In the genomic region with DNA sequence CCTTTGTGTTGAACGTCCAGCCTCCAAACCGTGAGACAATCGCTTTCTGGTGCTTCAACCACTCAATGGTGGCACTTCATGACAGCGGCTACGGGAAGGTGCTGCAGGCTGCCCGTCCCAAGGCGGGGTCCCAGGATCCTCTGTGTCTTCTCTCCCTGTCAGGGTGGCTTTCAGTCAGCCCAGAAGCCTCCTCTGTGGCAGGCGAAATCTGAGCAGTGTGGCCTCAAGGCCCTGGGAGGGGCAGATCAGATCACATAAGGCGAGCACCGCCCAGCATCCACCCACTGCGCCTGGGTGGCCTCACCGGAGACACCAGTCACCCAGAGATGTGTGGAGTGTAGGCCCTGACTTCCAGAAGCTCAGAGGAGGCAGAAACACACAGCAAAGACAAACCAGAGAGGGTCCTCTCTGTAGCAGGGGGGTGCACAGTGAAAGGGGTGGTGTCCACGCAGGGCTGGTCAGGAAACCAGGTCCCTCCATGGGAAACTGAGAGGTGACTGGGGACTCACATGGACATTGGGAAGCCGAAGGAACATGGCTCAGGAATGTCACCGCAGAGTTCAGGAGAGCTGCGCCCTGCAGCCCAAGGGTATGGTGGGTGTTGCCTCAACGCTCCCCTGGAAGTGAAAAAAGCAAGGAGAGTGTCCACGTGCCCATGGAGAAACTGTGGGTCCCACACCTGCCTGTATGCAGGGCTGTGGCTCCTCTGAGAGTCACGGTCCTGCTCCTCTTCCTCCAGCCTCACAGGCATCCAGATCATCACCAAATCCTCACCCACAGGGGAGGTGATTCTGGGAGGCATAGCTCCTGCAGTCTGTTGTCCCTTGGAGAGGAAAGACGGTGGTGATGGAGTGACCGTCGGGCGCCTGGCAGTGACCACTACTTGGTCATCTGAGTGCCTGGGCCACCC, we compare ENCODE assay signal across 18 cellular contexts.
DNase-seq lines count a peak whose midpoint lies in the region; ATAC-seq and TF ChIP-seq lines count a peak whose summit lies in the region.
"Had no signal": no experiment of that assay in that cellular context is flagged by ENCODE, and none has a peak within 500 bp of the region (broad histone marks: within the 10 kb centered on the region; RNA-seq: fewer than 3 reads in every experiment).

No MANE protein-coding gene starts in this region.

- no peak for ATAC-seq in activated naive CD8-positive, alpha-beta T cell treated with anti-CD3 and anti-CD28 coated beads, Interleukin-2, amount 50 U/mL, for 24 hours
- ATAC-seq in GM18867 (IDR thresholded peaks at IDR 0.05; ENCODE audit: unreplicated experiment), result no peak
- ATAC-seq: GM23338, HepG2 had no signal

- TF ChIP-seq CTCF in osteocyte (IDR thresholded peaks at IDR 0.05) (no peak), WERI-Rb-1 (IDR thresholded peaks at IDR 0.05; ENCODE audit: low read depth, low read length) (no peak)

- H3K27me3 Mint-ChIP-seq in activated naive CD8-positive, alpha-beta T cell treated with anti-CD3 and anti-CD28 coated beads, Interleukin-2, amount 50 U/mL, for 24 hours, result no peaks in the 10 kb centered on the region
- no peaks in the 10 kb centered on the region for H3K27me3 Mint-ChIP-seq in activated naive CD8-positive, alpha-beta T cell treated with anti-CD3 and anti-CD28 coated beads for 36 hours
- H3K27me3 Mint-ChIP-seq in osteocyte (ENCODE audit: unreplicated experiment), result no peaks in the 10 kb centered on the region
- H3K27me3 Mint-ChIP-seq: CD8-positive, alpha-beta memory T cell had no signal

- H3K36me3 ChIP-seq in WERI-Rb-1, result no peaks in the 10 kb centered on the region
- H3K36me3 ChIP-seq: BE2C had no signal

- H3K36me3 Mint-ChIP-seq in activated naive CD8-positive, alpha-beta T cell treated with anti-CD3 and anti-CD28 coated beads, Interleukin-2, amount 50 U/mL, for 24 hours (ENCODE audit: low read depth), result no peaks in the 10 kb centered on the region
- H3K36me3 Mint-ChIP-seq in activated naive CD8-positive, alpha-beta T cell treated with anti-CD3 and anti-CD28 coated beads for 36 hours, result no peaks in the 10 kb centered on the region
- no peaks in the 10 kb centered on the region for H3K36me3 Mint-ChIP-seq in osteocyte (ENCODE audit: unreplicated experiment)
- H3K36me3 Mint-ChIP-seq: CD4-positive, CD25-positive, alpha-beta regulatory T cell; CD8-positive, alpha-beta memory T cell had no signal

- no peak overlapping the region for H3K27ac ChIP-seq in WERI-Rb-1

- peak overlapping the region; percentile 21 for H3K27ac Mint-ChIP-seq in activated naive CD8-positive, alpha-beta T cell treated with anti-CD3 and anti-CD28 coated beads, Interleukin-2, amount 50 U/mL, for 24 hours
- no peak overlapping the region for H3K27ac Mint-ChIP-seq in activated naive CD8-positive, alpha-beta T cell treated with anti-CD3 and anti-CD28 coated beads for 36 hours
- H3K27ac Mint-ChIP-seq in osteocyte (ENCODE audit: unreplicated experiment), result no peak overlapping the region
- H3K27ac Mint-ChIP-seq: GM23338, IgD-negative memory B cell had no signal

- no peaks in the 10 kb centered on the region for H3K9me3 ChIP-seq in WERI-Rb-1 (ENCODE audit: severe bottlenecking)

- intact Hi-C loops in cardiac septum (cut with DNase I), result no loop called here

- H3K4me3 ChIP-seq in WERI-Rb-1 (ENCODE audit: low read depth, low read length), result no peak overlapping the region
- H3K4me3 ChIP-seq: GM23338 had no signal

- no peak for DNase-seq in activated naive CD8-positive, alpha-beta T cell treated with anti-CD3 and anti-CD28 coated beads, Interleukin-2, amount 50 U/mL, for 24 hours
- DNase-seq in activated naive CD8-positive, alpha-beta T cell treated with anti-CD3 and anti-CD28 coated beads for 36 hours, result no peak
- DNase-seq in ecto neural progenitor cell (ENCODE audit: low spot score) (peak; percentile 49), left kidney (ENCODE audit: low read depth, low spot score) (peak; percentile 60), osteocyte (ENCODE audit: extremely low spot score, unreplicated experiment) (peak; percentile 69), WERI-Rb-1 (no peak), cardiac septum (ENCODE audit: low spot score) (no peak)
- DNase-seq: ACHN; BE2C; C1 segment of cervical spinal cord; CD4-positive, CD25-positive, alpha-beta regulatory T cell; CD8-positive, alpha-beta memory T cell; COR-L47; H7 had no signal

- H3K9me3 Mint-ChIP-seq in activated naive CD8-positive, alpha-beta T cell treated with anti-CD3 and anti-CD28 coated beads, Interleukin-2, amount 50 U/mL, for 24 hours, result no peaks in the 10 kb centered on the region
- H3K9me3 Mint-ChIP-seq in activated naive CD8-positive, alpha-beta T cell treated with anti-CD3 and anti-CD28 coated beads for 36 hours, result no peaks in the 10 kb centered on the region
- no peaks in the 10 kb centered on the region for H3K9me3 Mint-ChIP-seq in osteocyte (ENCODE audit: unreplicated experiment)
- H3K9me3 Mint-ChIP-seq: CD8-positive, alpha-beta memory T cell; GM23338 had no signal

- H3K4me1 Mint-ChIP-seq in activated naive CD8-positive, alpha-beta T cell treated with anti-CD3 and anti-CD28 coated beads, Interleukin-2, amount 50 U/mL, for 24 hours, result no peaks in the 10 kb centered on the region
- H3K4me1 Mint-ChIP-seq in activated naive CD8-positive, alpha-beta T cell treated with anti-CD3 and anti-CD28 coated beads for 36 hours, result no peaks in the 10 kb centered on the region
- peaks cover under 1% of the 10 kb centered on the region for H3K4me1 Mint-ChIP-seq in osteocyte (ENCODE audit: unreplicated experiment)
- H3K4me1 Mint-ChIP-seq: CD4-positive, CD25-positive, alpha-beta regulatory T cell; IgD-negative memory B cell had no signal

- no peaks in the 10 kb centered on the region for H3K27me3 ChIP-seq in WERI-Rb-1 (ENCODE audit: insufficient read depth, low read depth, severe bottlenecking)
- H3K27me3 ChIP-seq: BE2C had no signal

- H3K4me3 Mint-ChIP-seq in activated naive CD8-positive, alpha-beta T cell treated with anti-CD3 and anti-CD28 coated beads, Interleukin-2, amount 50 U/mL, for 24 hours, result no peak overlapping the region
- H3K4me3 Mint-ChIP-seq in activated naive CD8-positive, alpha-beta T cell treated with anti-CD3 and anti-CD28 coated beads for 36 hours, result no peak overlapping the region
- no peak overlapping the region for H3K4me3 Mint-ChIP-seq in osteocyte (ENCODE audit: unreplicated experiment)
- H3K4me3 Mint-ChIP-seq: CD4-positive, CD25-positive, alpha-beta regulatory T cell; CD8-positive, alpha-beta memory T cell; GM23338 had no signal

Comparison
In these comparisons a context has a peak if more than half of its experiments do, and no peak if none do; other contexts are left out.
1. DNase-seq: peak in ecto neural progenitor cell (single experiment), left kidney (single experiment) and osteocyte (single experiment); none in activated naive CD8-positive, alpha-beta T cell treated with anti-CD3 and anti-CD28 coated beads, Interleukin-2, amount 50 U/mL, for 24 hours (single experiment), activated naive CD8-positive, alpha-beta T cell treated with anti-CD3 and anti-CD28 coated beads for 36 hours (single experiment), WERI-Rb-1 (single experiment) and cardiac septum (single experiment).